ENCODE assay signal across 12 cellular contexts in the genomic region with DNA sequence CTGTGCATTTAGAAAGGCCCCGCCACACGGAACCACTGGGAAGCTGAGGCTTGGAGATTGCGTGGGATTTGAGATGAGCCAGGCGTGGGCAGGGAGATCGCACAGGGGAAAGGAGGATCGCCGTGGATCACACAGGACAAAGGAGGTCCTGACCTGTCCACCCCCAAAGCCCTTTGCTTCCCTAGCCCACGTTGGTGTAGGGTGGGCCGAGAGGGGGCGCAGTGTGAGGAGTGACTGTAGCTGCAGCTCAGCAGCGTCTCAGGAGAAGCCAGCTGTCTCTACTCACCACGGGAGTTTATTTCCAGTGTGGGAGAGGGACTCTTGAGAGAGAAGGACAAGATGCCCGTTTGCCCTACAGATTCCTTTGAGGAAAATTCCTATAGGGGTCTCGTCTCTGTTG.
"Had no signal": no experiment of that assay in that cellular context is flagged by ENCODE, and none has a peak within 500 bp of the region (broad histone marks: within the 10 kb centered on the region; RNA-seq: fewer than 3 reads in every experiment).

No MANE protein-coding gene starts in this region.

- H3K27ac Mint-ChIP-seq: activated CD4-positive, alpha-beta T cell treated with anti-CD3 and anti-CD28 coated beads, Interleukin-2, amount 10 ng/mL, durations not matched to agents 7 days and 5 days had no signal

- H3K9me3 Mint-ChIP-seq: activated CD4-positive, alpha-beta T cell treated with anti-CD3 and anti-CD28 coated beads, Interleukin-2, amount 10 ng/mL, durations not matched to agents 7 days and 5 days; activated naive CD8-positive, alpha-beta T cell treated with anti-CD3 and anti-CD28 coated beads, Interleukin-2, amount 50 U/mL, for 24 hours; stimulated activated naive B cell treated with anti-CD40 and anti-IgM and Interleukin-4, amounts not matched to agents 10 μg/mL and 1 μg/mL and 100 μg/mL, for 72 hours had no signal

- H3K4me1 ChIP-seq: right atrium auricular region, uterus had no signal

- H3K27me3 Mint-ChIP-seq: activated CD4-positive, alpha-beta T cell treated with anti-CD3 and anti-CD28 coated beads, Interleukin-2, amount 10 ng/mL, durations not matched to agents 7 days and 5 days; activated naive CD8-positive, alpha-beta T cell treated with anti-CD3 and anti-CD28 coated beads, Interleukin-2, amount 50 U/mL, for 24 hours had no signal

- H3K4me3 Mint-ChIP-seq: activated CD4-positive, alpha-beta T cell treated with anti-CD3 and anti-CD28 coated beads, Interleukin-2, amount 10 ng/mL, durations not matched to agents 7 days and 5 days; activated naive CD8-positive, alpha-beta T cell treated with anti-CD3 and anti-CD28 coated beads, Interleukin-2, amount 50 U/mL, for 24 hours had no signal

- H3K36me3 ChIP-seq: right atrium auricular region, tibial artery, uterus had no signal

- H3K27me3 ChIP-seq: tibial artery, uterus had no signal

- H3K4me3 ChIP-seq: right atrium auricular region, tibial artery, uterus had no signal

- DNase-seq: activated CD4-positive, alpha-beta T cell treated with anti-CD3 and anti-CD28 coated beads, Interleukin-2, amount 10 ng/mL, durations not matched to agents 7 days and 5 days; activated CD4-positive, CD25-positive, alpha-beta regulatory T cell; activated CD8-positive, alpha-beta memory T cell treated with anti-CD3 and anti-CD28 coated beads for 24 hours; activated naive CD4-positive, alpha-beta T cell; activated naive CD8-positive, alpha-beta T cell treated with anti-CD3 and anti-CD28 coated beads, Interleukin-2, amount 50 U/mL, for 24 hours; aorta; stimulated activated CD4-positive, alpha-beta T cell treated with anti-CD3 and anti-CD28 coated beads, Interleukin-15, amount 100 ng/mL, for 24 hours; stimulated activated CD4-positive, alpha-beta T cell treated with anti-CD3 and anti-CD28 coated beads, Interleukin-4, amount 100 ng/mL, for 1 hour; stimulated activated naive B cell treated with anti-CD40 and anti-IgM and Interleukin-4, amounts not matched to agents 10 μg/mL and 1 μg/mL and 100 μg/mL, for 72 hours; tibial artery; uterus had no signal

- ATAC-seq: activated naive CD8-positive, alpha-beta T cell treated with anti-CD3 and anti-CD28 coated beads, Interleukin-2, amount 50 U/mL, for 24 hours had no signal

- H3K9me3 ChIP-seq: right atrium auricular region, tibial artery, uterus had no signal

- H3K27ac ChIP-seq: right atrium auricular region, tibial artery, uterus had no signal
